1 cellular context compared by ENCODE assay signal in genomic region chr17:46157443-46158107, GRCh38.
TF ChIP-seq lines count a peak whose summit lies in the region.

No MANE protein-coding gene starts in this region.

TF ChIP-seq in WTC11, 78 proteins besides CTCF, POLR2A, EP300 and RAD21 (continued from another document):
- TF ChIP-seq, protein P1, sequence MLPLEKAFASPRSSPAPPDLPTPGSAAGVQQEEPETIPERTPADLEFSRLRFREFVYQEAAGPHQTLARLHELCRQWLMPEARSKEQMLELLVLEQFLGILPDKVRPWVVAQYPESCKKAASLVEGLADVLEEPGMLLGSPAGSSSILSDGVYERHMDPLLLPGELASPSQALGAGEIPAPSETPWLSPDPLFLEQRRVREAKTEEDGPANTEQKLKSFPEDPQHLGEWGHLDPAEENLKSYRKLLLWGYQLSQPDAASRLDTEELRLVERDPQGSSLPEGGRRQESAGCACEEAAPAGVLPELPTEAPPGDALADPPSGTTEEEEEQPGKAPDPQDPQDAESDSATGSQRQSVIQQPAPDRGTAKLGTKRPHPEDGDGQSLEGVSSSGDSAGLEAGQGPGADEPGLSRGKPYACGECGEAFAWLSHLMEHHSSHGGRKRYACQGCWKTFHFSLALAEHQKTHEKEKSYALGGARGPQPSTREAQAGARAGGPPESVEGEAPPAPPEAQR (CRISPR knock-in tag; IDR thresholded peaks at IDR 0.05) = no peak
- TF ChIP-seq FOXP1 (CRISPR knock-in tag; IDR thresholded peaks at IDR 0.05; ENCODE audit: borderline replicate concordance) = no peak
- TF ChIP-seq TP53 (CRISPR knock-in tag; IDR thresholded peaks at IDR 0.05) = no peak
